ENCODE assay signal across 9 cellular contexts in genomic region chr18:13374468-13375301, GRCh38.
DNase-seq lines count a peak whose midpoint lies in the region; ATAC-seq and TF ChIP-seq lines count a peak whose summit lies in the region.
"Had no signal": no experiment of that assay in that cellular context is flagged by ENCODE, and none has a peak within 500 bp of the region (broad histone marks: within the 10 kb centered on the region; RNA-seq: fewer than 3 reads in every experiment).

No MANE protein-coding gene starts in this region.

- H3K4me3 ChIP-seq in transverse colon: no peak overlapping the region
- no peak overlapping the region for H3K4me3 ChIP-seq in foreskin fibroblast (ENCODE audit: low read depth in 1 of 2, low read length in 2 of 2)

- no peak for TF ChIP-seq CTCF in activated CD8-positive, alpha-beta T cell treated with anti-CD3 and anti-CD28 coated beads for 36 hours (IDR thresholded peaks at IDR 0.05)
- TF ChIP-seq CTCF in transverse colon (IDR thresholded peaks at IDR 0.05) (no peak), foreskin fibroblast (IDR thresholded peaks at IDR 0.05; ENCODE audit: low read depth, low read length) (no peak)

- no peaks in the 10 kb centered on the region for H3K36me3 Mint-ChIP-seq in activated naive CD4-positive, alpha-beta T cell treated with anti-CD3 and anti-CD28 coated beads, Interleukin-2, amount 50 U/mL, for 72 hours
- H3K36me3 Mint-ChIP-seq in activated CD8-positive, alpha-beta T cell treated with anti-CD3 and anti-CD28 coated beads for 36 hours (ENCODE audit: low read depth): no peaks in the 10 kb centered on the region
- H3K36me3 Mint-ChIP-seq: naive B cell had no signal

- TF ChIP-seq EP300 in transverse colon (IDR thresholded peaks at IDR 0.05; ENCODE audit: low read depth): no peak

- POLR2A ChIA-PET in activated CD8-positive, alpha-beta T cell treated with anti-CD3 and anti-CD28 coated beads for 36 hours (lab: Charles Lee): interaction anchor here (0.9 to 2.6 kb wide), 5 partner anchors 42 to 158 kb away, joined by 3 to 10 read pairs (median 7); partner anchors contain the start of gene LDLRAD4

- H3K36me3 ChIP-seq in transverse colon: no peaks in the 10 kb centered on the region

- H3K27me3 Mint-ChIP-seq in activated CD8-positive, alpha-beta T cell treated with anti-CD3 and anti-CD28 coated beads for 36 hours: no peaks in the 10 kb centered on the region
- H3K27me3 Mint-ChIP-seq: naive B cell had no signal

- in situ Hi-C loops in transverse colon (cut with MboI; ENCODE audit: low pct_ligation_motif_present in 1 of 4, low pct_unique_long_range_greater_than_20kb in 1 of 4, low sequenced_read_pairs in 3 of 4): loop anchor here in 1 of 4 donors (25.0 kb wide), 1 partner anchor 137 kb away; no protein-coding TSS in a partner anchor

- H3K9me3 ChIP-seq in transverse colon: no peaks in the 10 kb centered on the region

- peaks cover 90% of the 10 kb centered on the region for H3K4me1 Mint-ChIP-seq in activated CD8-positive, alpha-beta T cell treated with anti-CD3 and anti-CD28 coated beads for 36 hours (ENCODE audit: low read depth)

- H3K27ac ChIP-seq in transverse colon: peak overlapping the region; percentile 40 to 53 (median 48)

- no peak overlapping the region for H3K4me3 Mint-ChIP-seq in activated CD8-positive, alpha-beta T cell treated with anti-CD3 and anti-CD28 coated beads for 36 hours

- CTCF ChIA-PET in activated CD8-positive, alpha-beta T cell treated with anti-CD3 and anti-CD28 coated beads for 36 hours (lab: Charles Lee): interaction anchor here (1.0 kb wide), 3 partner anchors 10 to 159 kb away, joined by 3 to 4 read pairs (median 3); no protein-coding TSS in a partner anchor

- 69 to 74% methylated on average over 2 to 17 of the region's 17 CpGs for WGBS in transverse colon (ENCODE audit: low coverage in 1 of 2), 2 donors

- TF ChIP-seq POLR2A in transverse colon (IDR thresholded peaks at IDR 0.05): no peak

- no peaks in the 10 kb centered on the region for H3K27me3 ChIP-seq in transverse colon

- intact Hi-C loops in activated CD8-positive, alpha-beta T cell treated with anti-CD3 and anti-CD28 coated beads for 36 hours (cut with micrococcal nuclease): loop anchor here (5.0 kb wide), 2 partner anchors 63 to 107 kb away; no protein-coding TSS in a partner anchor
- intact Hi-C loops in transverse colon (cut with DNase I; ENCODE audit: low total_unique reads): loop anchor here (5.0 kb wide), 1 partner anchor 152 kb away; no protein-coding TSS in a partner anchor

- H3K4me1 ChIP-seq in transverse colon: peaks cover 10 to 40% (median 16%) of the 10 kb centered on the region in 4 donors

- no peak for DNase-seq in activated naive CD4-positive, alpha-beta T cell treated with anti-CD3 and anti-CD28 coated beads, Interleukin-2, amount 50 U/mL, for 72 hours (ENCODE audit: low spot score in 2 of 2)
- DNase-seq in activated naive CD4-positive, alpha-beta T cell (lab: John Stamatoyannopoulos, UW): no peak
- DNase-seq in activated CD8-positive, alpha-beta T cell treated with anti-CD3 and anti-CD28 coated beads for 36 hours: peak; percentile 34
- DNase-seq in hepatic stellate cell (ENCODE audit: low spot score) (peak; percentile 23), transverse colon (no peak), HPDE6-E6E7 (ENCODE audit: extremely low spot score) (no peak), foreskin fibroblast (no peak), germinal center (ENCODE audit: low spot score) (no peak)
- DNase-seq: naive B cell had no signal

- no peaks in the 10 kb centered on the region for H3K9me3 Mint-ChIP-seq in activated naive CD4-positive, alpha-beta T cell treated with anti-CD3 and anti-CD28 coated beads, Interleukin-2, amount 50 U/mL, for 72 hours
- no peaks in the 10 kb centered on the region for H3K9me3 Mint-ChIP-seq in activated CD8-positive, alpha-beta T cell treated with anti-CD3 and anti-CD28 coated beads for 36 hours
- H3K9me3 Mint-ChIP-seq: naive B cell had no signal

- ATAC-seq in activated naive CD4-positive, alpha-beta T cell treated with anti-CD3 and anti-CD28 coated beads, Interleukin-2, amount 50 U/mL, for 72 hours: peak; percentile 2 to 21
- no peak for ATAC-seq in activated CD8-positive, alpha-beta T cell treated with anti-CD3 and anti-CD28 coated beads for 36 hours

- H3K27ac Mint-ChIP-seq in activated naive CD4-positive, alpha-beta T cell treated with anti-CD3 and anti-CD28 coated beads, Interleukin-2, amount 50 U/mL, for 72 hours: peak overlapping the region; percentile 91 to 99
- H3K27ac Mint-ChIP-seq in activated CD8-positive, alpha-beta T cell treated with anti-CD3 and anti-CD28 coated beads for 36 hours: peak overlapping the region; percentile 96

Comparison
In these comparisons a context has a peak if more than half of its experiments do, and no peak if none do; other contexts are left out.
1. DNase-seq: peak in activated CD8-positive, alpha-beta T cell treated with anti-CD3 and anti-CD28 coated beads for 36 hours (single experiment) and hepatic stellate cell (single experiment); none in activated naive CD4-positive, alpha-beta T cell treated with anti-CD3 and anti-CD28 coated beads, Interleukin-2, amount 50 U/mL, for 72 hours (0 of 2), activated naive CD4-positive, alpha-beta T cell (0 of 4), transverse colon (single experiment), HPDE6-E6E7 (single experiment), foreskin fibroblast (0 of 2) and germinal center (single experiment).